Comparison of ENCODE assay signal across 8 cellular contexts in genomic region chr6:42783876-42784738, GRCh38. TPM values are rescaled to one million over a fixed set of nuclear protein-coding genes. Genes with fewer than 3 reads are reported as not detected.
DNase-seq lines count a peak whose midpoint lies in the region; TF ChIP-seq lines count a peak whose summit lies in the region.

No MANE protein-coding gene starts in this region.

- peak overlapping the region; percentile 99 to 100 (median 100) for H3K27ac ChIP-seq in dorsolateral prefrontal cortex
- H3K27ac ChIP-seq in muscle layer of colon (ENCODE audit: low read depth, low read length), result peak overlapping the region; percentile 98

- H3K27me3 ChIP-seq in NT2/D1 (ENCODE audit: insufficient read depth, insufficient read length), result no peaks in the 10 kb centered on the region
- no peaks in the 10 kb centered on the region for H3K27me3 ChIP-seq in dorsolateral prefrontal cortex
- H3K27me3 ChIP-seq in muscle layer of colon (ENCODE audit: control insufficient read depth in 1 of 2, insufficient read depth in 2 of 2, low read length in 2 of 2), result no peaks in the 10 kb centered on the region

- peak overlapping the region; percentile 95 for H3K9ac ChIP-seq in NT2/D1 (ENCODE audit: insufficient read length, low read depth)
- peak overlapping the region; percentile 99 for H3K9ac ChIP-seq in muscle layer of colon (ENCODE audit: low read length)

- peak in 1 of 56 donors; percentile 7 for TF ChIP-seq CTCF in dorsolateral prefrontal cortex (IDR thresholded peaks at IDR 0.05 in 54 of 56, conservative IDR thresholded peaks at IDR 0.05 in 2 of 56; ENCODE audit: low read depth in 1 of 56, partially characterized antibody in 56 of 56)

- H3K4me1 ChIP-seq in NT2/D1 (ENCODE audit: insufficient read depth, insufficient read length), result peaks cover 3% of the 10 kb centered on the region
- H3K4me1 ChIP-seq in muscle layer of colon (ENCODE audit: insufficient read depth, low read length), result peaks cover 46% of the 10 kb centered on the region

- peak overlapping the region; percentile 75 for H3K4me3 ChIP-seq in NT2/D1 (ENCODE audit: insufficient read length, low read depth)
- H3K4me3 ChIP-seq in dorsolateral prefrontal cortex, result peak overlapping the region; percentile 61 to 98 (median 87)
- H3K4me3 ChIP-seq in muscle layer of colon (ENCODE audit: low read depth in 1 of 2, low read length in 2 of 2), result peak overlapping the region; percentile 81 to 87

- H3K9me3 ChIP-seq in NT2/D1 (ENCODE audit: insufficient read depth, low read length) (no peaks in the 10 kb centered on the region), muscle layer of colon (ENCODE audit: low read length) (no peaks in the 10 kb centered on the region)

- peaks cover 4% of the 10 kb centered on the region for H3K36me3 ChIP-seq in NT2/D1 (ENCODE audit: insufficient read depth, insufficient read length, low read length)
- H3K36me3 ChIP-seq in muscle layer of colon (ENCODE audit: insufficient read depth, low read length), result peaks cover 6% of the 10 kb centered on the region

- intact Hi-C loops in dorsolateral prefrontal cortex (cut with DNase I), result loop anchor here (2.0 to 10.0 kb wide), 3 partner anchors 59 to 95 kb away; partner anchors contain the start of genes RPL7L1 (in 2 of the 2) and PRPH2 (in 1 of the 2)

- DNase-seq in NCI-H2171 treated with DMSO at 0.1 percent for 48 hours (lab: John Stamatoyannopoulos, UW), result peak; percentile 31
- DNase-seq in NCI-H2171 (lab: John Stamatoyannopoulos, UW), result no peak
- DNase-seq in NT2/D1 (ENCODE audit: low read depth, low spot score), result no peak
- DNase-seq in dorsolateral prefrontal cortex, result peak in 1 of 10 donors; percentile 63
- no peak for DNase-seq in NK-92 treated with Interleukin-12 subunit alpha and Interleukin-12 subunit beta, amount 100 ng/mL, for 24 hours (lab: John Stamatoyannopoulos, UW)
- DNase-seq in NK-92 (lab: John Stamatoyannopoulos, UW; ENCODE audit: unreplicated experiment), result no peak
- no peak for DNase-seq in AG20443 (ENCODE audit: low spot score)

RNA-seq across cellular contexts. Expression of gene BICRAL, which starts 2.3 kb away (rescaled TPM):
- total RNA-seq in dorsolateral prefrontal cortex, result 10 to 100 TPM; 23.2 to 39.9 (median 31.0) TPM

RNA-seq across cellular contexts. Expression of gene TBCC, which starts 38.2 kb away (rescaled TPM):
- total RNA-seq in dorsolateral prefrontal cortex, result 10 to 100 TPM; 12.9 to 35.3 (median 26.6) TPM
